8 cellular contexts compared by ENCODE assay signal in the genomic region with DNA sequence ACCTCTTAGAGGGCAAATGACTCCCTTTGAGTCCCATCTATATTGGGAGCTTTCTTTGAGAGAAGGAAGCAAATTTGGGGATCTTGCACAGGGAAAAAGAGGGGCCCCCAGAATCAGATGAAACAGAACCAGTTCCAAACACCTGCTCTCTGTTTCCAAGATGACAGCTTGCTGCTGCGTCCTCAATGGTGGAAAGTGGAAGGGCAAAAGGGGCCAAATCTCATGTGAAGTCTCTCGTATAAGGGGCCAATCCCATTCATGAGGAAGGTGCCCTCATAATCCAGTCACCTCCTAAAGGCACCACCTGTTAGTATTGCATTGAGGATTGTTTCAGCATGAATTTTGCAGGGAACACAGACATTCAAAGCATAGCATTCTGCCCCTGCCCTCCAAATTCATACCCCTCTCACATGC. TPM values are rescaled to one million over a fixed set of nuclear protein-coding genes. Genes with fewer than 3 reads are reported as not detected.
A peak's percentile ranks its signal among the peaks of the same experiment; 100 is the strongest.
DNase-seq lines count a peak whose midpoint lies in the region; ATAC-seq and TF ChIP-seq lines count a peak whose summit lies in the region.

No MANE protein-coding gene starts in this region.

- H2AFZ ChIP-seq in hepatocyte, result peak overlapping the region; percentile 51

- H4K20me1 ChIP-seq in hepatocyte (ENCODE audit: insufficient read depth, poor library complexity, severe bottlenecking), result no peaks in the 10 kb centered on the region

- peak overlapping the region; percentile 85 for H3K4me2 ChIP-seq in hepatocyte

- H3K9me3 ChIP-seq in HAP-1 (no peaks in the 10 kb centered on the region), hepatocyte (ENCODE audit: low read depth) (no peaks in the 10 kb centered on the region)

- POLR2A ChIA-PET in activated CD8-positive, alpha-beta T cell treated with anti-CD3 and anti-CD28 coated beads for 36 hours (lab: Charles Lee), result interaction anchor here (0.8 to 3.9 kb wide), 23 partner anchors 13 to 223 kb away, joined by 3 to 29 read pairs (median 4); partner anchors contain the start of genes SERPINB6 and WRNIP1

- CTCF ChIA-PET in activated CD8-positive, alpha-beta T cell treated with anti-CD3 and anti-CD28 coated beads for 36 hours (lab: Charles Lee), result interaction anchor here (0.7 to 6.0 kb wide), 24 partner anchors 8 to 212 kb away, joined by 3 to 56 read pairs (median 5); partner anchors contain the start of genes SERPINB9 and WRNIP1

- 0 out of 2 replicates have a peak, but pooled peaks cover 3% of the 10 kb centered on the region for H3K36me3 ChIP-seq in HAP-1 (replicated peaks)
- H3K36me3 ChIP-seq in hepatocyte (replicated peaks; ENCODE audit: insufficient read depth, low read depth), result no peaks in the 10 kb centered on the region

- WGBS in hepatocyte (ENCODE audit: low lambda C conversion rate, missing lambda C conversion rate), result 90% methylated on average over 2 of the region's 2 CpGs

- peaks cover 18% of the 10 kb centered on the region for H3K36me3 Mint-ChIP-seq in activated CD8-positive, alpha-beta T cell treated with anti-CD3 and anti-CD28 coated beads for 36 hours (ENCODE audit: low read depth)

- no peaks in the 10 kb centered on the region for H3K27me3 ChIP-seq in HAP-1 (ENCODE audit: low read depth)
- no peaks in the 10 kb centered on the region for H3K27me3 ChIP-seq in hepatocyte

- no peak for TF ChIP-seq CTCF in activated CD8-positive, alpha-beta T cell treated with anti-CD3 and anti-CD28 coated beads for 36 hours (IDR thresholded peaks at IDR 0.05)
- TF ChIP-seq CTCF in hepatocyte (IDR thresholded peaks at IDR 0.05; ENCODE audit: poor library complexity), result no peak

- DNase-seq in HAP-1 (ENCODE audit: low spot score in 2 of 2) (no peak), hepatocyte (ENCODE audit: low spot score) (no peak), pons (ENCODE audit: low spot score) (no peak), KG1 (lab: John Stamatoyannopoulos, UW) (no peak), NCI-H1417 (lab: John Stamatoyannopoulos, UW) (no peak)
- no peak for DNase-seq in activated CD8-positive, alpha-beta T cell treated with anti-CD3 and anti-CD28 coated beads for 36 hours

- H3K4me1 ChIP-seq in HAP-1 (peaks cover 35% of the 10 kb centered on the region), hepatocyte (ENCODE audit: insufficient read depth) (peaks cover 32% of the 10 kb centered on the region)

- ATAC-seq in activated CD8-positive, alpha-beta T cell treated with anti-CD3 and anti-CD28 coated beads for 36 hours, result no peak
- ATAC-seq in GM21423 (IDR thresholded peaks at IDR 0.05; ENCODE audit: unreplicated experiment), result no peak

- H3K9me2 ChIP-seq in hepatocyte (replicated peaks; ENCODE audit: insufficient read depth), result no peaks in the 10 kb centered on the region

- H3K27ac Mint-ChIP-seq in activated CD8-positive, alpha-beta T cell treated with anti-CD3 and anti-CD28 coated beads for 36 hours, result peak overlapping the region; percentile 92

- H3K79me2 ChIP-seq in hepatocyte, result peaks cover 7% of the 10 kb centered on the region

- H3K4me3 Mint-ChIP-seq in activated CD8-positive, alpha-beta T cell treated with anti-CD3 and anti-CD28 coated beads for 36 hours, result peak overlapping the region; percentile 85

- intact Hi-C loops in activated CD8-positive, alpha-beta T cell treated with anti-CD3 and anti-CD28 coated beads for 36 hours (cut with micrococcal nuclease), result no loop called here

- H3K9me3 Mint-ChIP-seq in activated CD8-positive, alpha-beta T cell treated with anti-CD3 and anti-CD28 coated beads for 36 hours, result no peaks in the 10 kb centered on the region

- H3K27me3 Mint-ChIP-seq in activated CD8-positive, alpha-beta T cell treated with anti-CD3 and anti-CD28 coated beads for 36 hours, result no peaks in the 10 kb centered on the region

- H3K4me3 ChIP-seq in HAP-1, result peak overlapping the region; percentile 31
- H3K4me3 ChIP-seq in hepatocyte, result no peak overlapping the region
- H3K4me3 ChIP-seq in skin epidermis, result peak overlapping the region; percentile 42 to 66 (median 57)

- H3K27ac ChIP-seq in hepatocyte, result peak overlapping the region; percentile 95
- peak overlapping the region in 20 of 21 experiments; percentile 89 to 99 (median 97) for H3K27ac ChIP-seq in skin epidermis

- H3K4me1 Mint-ChIP-seq in activated CD8-positive, alpha-beta T cell treated with anti-CD3 and anti-CD28 coated beads for 36 hours (ENCODE audit: low read depth), result peaks cover 71% of the 10 kb centered on the region

- in situ Hi-C loops in HAP-1 (cut with MboI; ENCODE audit: low sequenced_read_pairs), result loop anchor here (5.0 kb wide), 1 partner anchor 215 kb away; no protein-coding TSS in a partner anchor

RNA-seq across cellular contexts. Expression of gene SERPINB1, which starts 0.5 kb away (rescaled TPM):
- total RNA-seq in activated CD8-positive, alpha-beta T cell treated with anti-CD3 and anti-CD28 coated beads for 36 hours, result 10 to 100 TPM; 55.8 to 60.0 TPM
- 48.6 and 57.0 TPM in 2 replicates for total RNA-seq in hepatocyte
- 45.9 and 56.5 TPM in 2 replicates for polyA plus RNA-seq in hepatocyte
